In genomic region chr18:62186656-62187542, GRCh38 we compare ENCODE assay signal across 8 cellular contexts. TPM values are rescaled to one million over a fixed set of nuclear protein-coding genes. Genes with fewer than 3 reads are reported as not detected.
DNase-seq lines count a peak whose midpoint lies in the region; ATAC-seq and TF ChIP-seq lines count a peak whose summit lies in the region.

A gene with protein sequence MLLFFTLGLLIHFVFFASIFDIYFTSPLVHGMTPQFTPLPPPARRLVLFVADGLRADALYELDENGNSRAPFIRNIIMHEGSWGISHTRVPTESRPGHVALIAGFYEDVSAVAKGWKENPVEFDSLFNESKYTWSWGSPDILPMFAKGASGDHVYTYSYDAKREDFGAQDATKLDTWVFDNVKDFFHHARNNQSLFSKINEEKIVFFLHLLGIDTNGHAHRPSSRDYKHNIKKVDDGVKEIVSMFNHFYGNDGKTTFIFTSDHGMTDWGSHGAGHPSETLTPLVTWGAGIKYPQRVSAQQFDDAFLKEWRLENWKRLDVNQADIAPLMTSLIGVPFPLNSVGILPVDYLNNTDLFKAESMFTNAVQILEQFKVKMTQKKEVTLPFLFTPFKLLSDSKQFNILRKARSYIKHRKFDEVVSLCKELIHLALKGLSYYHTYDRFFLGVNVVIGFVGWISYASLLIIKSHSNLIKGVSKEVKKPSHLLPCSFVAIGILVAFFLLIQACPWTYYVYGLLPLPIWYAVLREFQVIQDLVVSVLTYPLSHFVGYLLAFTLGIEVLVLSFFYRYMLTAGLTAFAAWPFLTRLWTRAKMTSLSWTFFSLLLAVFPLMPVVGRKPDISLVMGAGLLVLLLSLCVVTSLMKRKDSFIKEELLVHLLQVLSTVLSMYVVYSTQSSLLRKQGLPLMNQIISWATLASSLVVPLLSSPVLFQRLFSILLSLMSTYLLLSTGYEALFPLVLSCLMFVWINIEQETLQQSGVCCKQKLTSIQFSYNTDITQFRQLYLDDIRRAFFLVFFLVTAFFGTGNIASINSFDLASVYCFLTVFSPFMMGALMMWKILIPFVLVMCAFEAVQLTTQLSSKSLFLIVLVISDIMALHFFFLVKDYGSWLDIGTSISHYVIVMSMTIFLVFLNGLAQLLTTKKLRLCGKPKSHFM (minus strand): TSS chr18:62187056. CDS start chr18:62161353, 25,703 bp downstream.
Gene RELCH, plus strand, starts transcription at chr18:62187255. Its CDS starts 251 bp downstream, at chr18:62187506.

- POLR2A ChIA-PET in Panc1 (lab: Charles Lee), result no interaction called here

- ATAC-seq in GM21723 (IDR thresholded peaks at IDR 0.05; ENCODE audit: unreplicated experiment), result peak; percentile 92
- peak; percentile 96 for ATAC-seq in Panc1
- ATAC-seq in activated T-cell treated with anti-CD3 and anti-CD28 coated beads, Interleukin-2, amount 50 U/mL, for 4 hours, result peak; percentile 92 to 94

- DNase-seq in DMS53 (lab: John Stamatoyannopoulos, UW) (peak; percentile 100), KG1 (lab: John Stamatoyannopoulos, UW) (peak; percentile 93), Panc1 (ENCODE audit: low read depth, low spot score) (peak; percentile 84)
- peak; percentile 91 for DNase-seq in activated T-cell treated with anti-CD3 and anti-CD28 coated beads, Interleukin-2, amount 50 U/mL, for 4 hours
- DNase-seq in stimulated activated CD8-positive, alpha-beta memory T cell treated with anti-CD3 and anti-CD28 coated beads, Interleukin-7, amount 100 ng/mL, for 1 hour (ENCODE audit: low read depth in 2 of 2), result peak; percentile 83 to 84

- 0% methylated on average over 58 of the region's 58 CpGs for WGBS in esophagus, 2 donors

- peak within 1 kb of the TSS; percentile 97 for H3K4me3 Mint-ChIP-seq in activated T-cell treated with anti-CD3 and anti-CD28 coated beads, Interleukin-2, amount 50 U/mL, for 4 hours

- intact Hi-C loops in Panc1 (cut with micrococcal nuclease; ENCODE audit: unreplicated experiment), result no loop called here

- H3K4me3 ChIP-seq in Panc1 (ENCODE audit: low read depth in 2 of 2, low read length in 2 of 2), result peak within 1 kb of the TSS; percentile 87 to 92
- H3K4me3 ChIP-seq in esophagus (ENCODE audit: low read depth in 1 of 2, low read length in 2 of 2), result peak within 1 kb of the TSS; percentile 98 to 99
- peak within 1 kb of the TSS; percentile 99 for H3K4me3 ChIP-seq in mucosa of stomach (ENCODE audit: low read length)

- BruUV-seq in Panc1 (replicated peaks; lab: Mats Ljungman, UMichigan), result TSS peak; percentile 80

- H3K9me3 ChIP-seq in Panc1 (ENCODE audit: control insufficient read depth, insufficient read depth, low read depth, low read length) (no peaks in the 10 kb centered on the region), esophagus (ENCODE audit: control insufficient read depth in 2 of 2, insufficient read depth in 1 of 2, low read depth in 1 of 2, low read length in 1 of 2) (no peaks in the 10 kb centered on the region), mucosa of stomach (ENCODE audit: control insufficient read depth, low read length) (no peaks in the 10 kb centered on the region)

- H3K27ac ChIP-seq in Panc1 (ENCODE audit: low read length), result peak within 1 kb of the TSS; percentile 77
- peak within 1 kb of the TSS; percentile 86 to 98 for H3K27ac ChIP-seq in esophagus (ENCODE audit: low read depth in 2 of 2, low read length in 1 of 2)

- peaks cover 13% of the 10 kb centered on the region for H3K36me3 Mint-ChIP-seq in activated T-cell treated with anti-CD3 and anti-CD28 coated beads, Interleukin-2, amount 50 U/mL, for 4 hours (ENCODE audit: insufficient read depth)

- H3K4me1 ChIP-seq in Panc1 (ENCODE audit: control insufficient read depth, insufficient read depth, low read length) (peaks cover 9% of the 10 kb centered on the region; the same call in 1 of the 2 replicates), esophagus (ENCODE audit: control insufficient read depth in 2 of 2, insufficient read depth in 2 of 2, low read length in 1 of 2) (peaks cover 0 to 2% of the 10 kb centered on the region in 2 donors), mucosa of stomach (ENCODE audit: control insufficient read depth, insufficient read depth, low read length) (peaks cover 4% of the 10 kb centered on the region)

- H3K27me3 ChIP-seq in Panc1 (ENCODE audit: control insufficient read depth, insufficient read depth, low read length) (no peaks in the 10 kb centered on the region), esophagus (ENCODE audit: control insufficient read depth in 1 of 2, insufficient read depth in 2 of 2, low read length in 2 of 2) (no peaks in the 10 kb centered on the region), mucosa of stomach (ENCODE audit: control insufficient read depth, insufficient read depth, low read length) (no peaks in the 10 kb centered on the region)

- H3K9me3 Mint-ChIP-seq in activated T-cell treated with anti-CD3 and anti-CD28 coated beads, Interleukin-2, amount 50 U/mL, for 4 hours, result no peaks in the 10 kb centered on the region

- in situ Hi-C loops in Panc1 (cut with HindIII; ENCODE audit: low pct_unique_long_range_greater_than_20kb, low sequenced_read_pairs), result no loop called here

- H3K9ac ChIP-seq in mucosa of stomach (ENCODE audit: low read length), result peak within 1 kb of the TSS; percentile 96

- H3K4me1 Mint-ChIP-seq in activated T-cell treated with anti-CD3 and anti-CD28 coated beads, Interleukin-2, amount 50 U/mL, for 4 hours (ENCODE audit: low read depth), result peaks cover 51% of the 10 kb centered on the region

- TF ChIP-seq CTCF in Panc1 (IDR thresholded peaks at IDR 0.05), result no peak

- peaks cover 6% of the 10 kb centered on the region for H3K36me3 ChIP-seq in Panc1 (ENCODE audit: control insufficient read depth, insufficient read depth, low read length)
- H3K36me3 ChIP-seq in esophagus (ENCODE audit: control insufficient read depth in 2 of 2, insufficient read depth in 2 of 2, low read length in 1 of 2), result no peaks in the 10 kb centered on the region
- H3K36me3 ChIP-seq in mucosa of stomach (ENCODE audit: control insufficient read depth, insufficient read depth, low read length), result no peaks in the 10 kb centered on the region

- CTCF ChIA-PET in Panc1 (lab: Charles Lee), result interaction anchor here (0.6 kb wide), 1 partner anchor 325 kb away, joined by 4 read pairs; no protein-coding TSS in a partner anchor

- no peaks in the 10 kb centered on the region for H3K27me3 Mint-ChIP-seq in activated T-cell treated with anti-CD3 and anti-CD28 coated beads, Interleukin-2, amount 50 U/mL, for 4 hours (ENCODE audit: low read depth)

RNA-seq across cellular contexts. Expression of the first gene that starts in this region (rescaled TPM):
- total RNA-seq in Panc1 (2021; ENCODE audit: unreplicated experiment), result 21.4 TPM
- polyA plus RNA-seq in Panc1 (2012; ENCODE audit: insufficient read length), result 9.5 TPM
- total RNA-seq in activated T-cell treated with anti-CD3 and anti-CD28 coated beads, Interleukin-2, amount 50 U/mL, for 4 hours, result 10 to 100 TPM; 15.9 to 18.9 (median 17.1) TPM
- 10 to 100 TPM; 10.5 to 13.7 TPM for polyA plus RNA-seq in esophagus

RNA-seq across cellular contexts. Expression of gene RELCH, which starts in this region (rescaled TPM):
- 19.5 TPM for total RNA-seq in Panc1 (2021; ENCODE audit: unreplicated experiment)
- polyA plus RNA-seq in Panc1 (2012; ENCODE audit: insufficient read length), result 8.3 TPM
- total RNA-seq in activated T-cell treated with anti-CD3 and anti-CD28 coated beads, Interleukin-2, amount 50 U/mL, for 4 hours, result 10 to 100 TPM; 14.6 to 20.2 (median 18.8) TPM
- 10 to 100 TPM; 29.4 to 30.0 TPM for polyA plus RNA-seq in esophagus

Comparison
In these comparisons a context has a peak if more than half of its experiments do, and no peak if none do; other contexts are left out.
1. Peak in every context shown above with its lines: DNase-seq, ATAC-seq, H3K4me3 ChIP-seq and H3K27ac ChIP-seq.